In the genomic region with DNA sequence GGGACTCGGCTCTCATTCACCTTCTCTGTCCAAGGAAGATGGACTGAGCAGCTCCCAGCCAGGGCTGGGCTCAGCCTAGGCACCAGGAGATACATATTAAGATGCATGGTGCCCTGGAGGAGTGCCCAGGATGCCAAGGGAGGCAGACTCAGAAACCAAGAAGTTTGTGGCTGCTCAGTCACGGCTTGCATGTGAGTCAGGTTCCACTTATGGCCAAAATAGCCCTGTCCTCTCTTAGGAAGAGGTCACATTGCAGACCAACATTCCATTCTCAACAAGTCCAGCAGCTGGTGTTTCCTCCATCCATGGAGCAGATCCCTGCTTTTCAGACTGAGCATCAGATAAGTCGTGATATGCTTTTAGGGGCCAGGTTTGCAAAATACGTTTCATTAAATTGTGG, we compare ENCODE assay signal across 12 cellular contexts. TPM values are rescaled to one million over a fixed set of nuclear protein-coding genes. Genes with fewer than 3 reads are reported as not detected.
DNase-seq lines count a peak whose midpoint lies in the region; ATAC-seq and TF ChIP-seq lines count a peak whose summit lies in the region.
"Had no signal": no experiment of that assay in that cellular context is flagged by ENCODE, and none has a peak within 500 bp of the region (broad histone marks: within the 10 kb centered on the region; RNA-seq: fewer than 3 reads in every experiment).

No MANE protein-coding gene starts in this region.

- no peak for TF ChIP-seq POLR2A in breast epithelium (IDR thresholded peaks at IDR 0.05)
- TF ChIP-seq POLR2A in uterus (IDR thresholded peaks at IDR 0.05) = no peak

- H3K27me3 Mint-ChIP-seq in MCF 10A (ENCODE audit: insufficient read depth, unreplicated experiment) = no peaks in the 10 kb centered on the region

- peak overlapping the region; percentile 19 for H3K4me3 Mint-ChIP-seq in MCF 10A (ENCODE audit: unreplicated experiment)

- no peaks in the 10 kb centered on the region for H3K9me3 ChIP-seq in breast epithelium
- H3K9me3 ChIP-seq in heart right ventricle = no peaks in the 10 kb centered on the region
- no peaks in the 10 kb centered on the region for H3K9me3 ChIP-seq in uterus

- POLR2A ChIA-PET in MCF 10A (lab: Yijun Ruan, JAX) = interaction anchor here (0.6 to 12.0 kb wide), 19 partner anchors 9 to 553 kb away, joined by 3 to 192 read pairs (median 9); partner anchors contain the start of gene CDCP1

- intact Hi-C loops in MCF 10A (cut with micrococcal nuclease) = loop anchor here (5.0 kb wide), 2 partner anchors 58 to 237 kb away; no protein-coding TSS in a partner anchor
- intact Hi-C loops in breast epithelium (cut with DNase I; ENCODE audit: low total_unique reads) = no loop called here
- intact Hi-C loops in heart right ventricle (cut with DNase I) = no loop called here
- intact Hi-C loops in uterus (cut with DNase I; ENCODE audit: low total_unique reads) = no loop called here

- H3K36me3 ChIP-seq in breast epithelium (no peaks in the 10 kb centered on the region), heart right ventricle (no peaks in the 10 kb centered on the region), uterus (no peaks in the 10 kb centered on the region)

- H3K27me3 ChIP-seq in breast epithelium (no peaks in the 10 kb centered on the region), heart right ventricle (no peaks in the 10 kb centered on the region), uterus (no peaks in the 10 kb centered on the region)

- H3K4me3 ChIP-seq in breast epithelium (no peak overlapping the region), heart right ventricle (no peak overlapping the region), uterus (no peak overlapping the region)
- H3K4me3 ChIP-seq: SK-N-MC had no signal

- DNase-seq in MCF 10A (ENCODE audit: unreplicated experiment) (peak; percentile 89), breast epithelium (ENCODE audit: low spot score in 2 of 2) (no peak), amniotic epithelial cell (ENCODE audit: low read depth) (peak; percentile 65), heart right ventricle (no peak), uterus (peak; percentile 33 to 48)
- DNase-seq in activated CD4-positive, alpha-beta T cell treated with anti-CD3 and anti-CD28 coated beads, Interleukin-2, amount 50 U/mL, for 1 hour = no peak
- no peak for DNase-seq in stimulated activated naive CD4-positive, alpha-beta T cell (lab: John Stamatoyannopoulos, UW)
- DNase-seq: 8988T; NCI-H2029 treated with DMSO at 0.1 percent for 48 hours; stimulated activated CD4-positive, alpha-beta T cell treated with anti-CD3 and anti-CD28 coated beads, Interleukin-1b, Interleukin-23, amount 100 ng/mL, for 48 hours had no signal

- peak overlapping the region; percentile 80 for H3K27ac Mint-ChIP-seq in MCF 10A (ENCODE audit: low read depth, unreplicated experiment)

- H3K4me1 ChIP-seq in breast epithelium (no peaks in the 10 kb centered on the region), heart right ventricle (peaks cover 0 to 28% (median 5%) of the 10 kb centered on the region in 9 donors), uterus (peaks cover 5 to 15% of the 10 kb centered on the region in 2 donors)

- ATAC-seq in heart right ventricle (peak in 6 of 8 donors; percentile 34 to 62 (median 50)), HG02885 (IDR thresholded peaks at IDR 0.05; ENCODE audit: poor library complexity, unreplicated experiment) (no peak)

- peaks cover 10% of the 10 kb centered on the region for H3K36me3 Mint-ChIP-seq in MCF 10A (ENCODE audit: insufficient read depth, unreplicated experiment)

- 49 to 52% methylated on average over 4 of the region's 4 CpGs for WGBS in heart right ventricle, 2 donors

- peaks cover 64% of the 10 kb centered on the region for H3K4me1 Mint-ChIP-seq in MCF 10A (ENCODE audit: insufficient read depth, unreplicated experiment)

- TF ChIP-seq CTCF in MCF 10A (IDR thresholded peaks at IDR 0.05; ENCODE audit: unreplicated experiment) (no peak), breast epithelium (IDR thresholded peaks at IDR 0.05) (no peak), heart right ventricle (IDR thresholded peaks at IDR 0.05) (no peak), uterus (IDR thresholded peaks at IDR 0.05) (no peak)

- H3K27ac ChIP-seq in breast epithelium (no peak overlapping the region), heart right ventricle (peak overlapping the region in 3 of 10 donors; percentile 6 to 75 (median 19)), uterus (peak overlapping the region; percentile 82 to 87)
- H3K27ac ChIP-seq: SK-N-MC had no signal

- no peaks in the 10 kb centered on the region for H3K9me3 Mint-ChIP-seq in MCF 10A (ENCODE audit: unreplicated experiment)

- CTCF ChIA-PET in MCF 10A (lab: Yijun Ruan, JAX) = interaction anchor here (0.6 to 4.1 kb wide), 6 partner anchors 20 to 553 kb away, joined by 3 to 30 read pairs (median 4); partner anchors contain the start of gene CDCP1

- no TSS peak for BruUV-seq in MCF 10A (replicated peaks; lab: Mats Ljungman, UMichigan)

RNA-seq across cellular contexts. Expression of gene CDCP1, which starts 21.8 kb away (rescaled TPM):
- 180 and 208 TPM in 2 replicates for total RNA-seq in MCF 10A (2022)
- 10 to 100 TPM in 1 of 3 donors, 1 to 10 TPM in 2; 1.9 to 11.3 (median 8.5) TPM for total RNA-seq in breast epithelium
- 1 to 10 TPM in 1 of 10 donors, under 1 TPM in 9; 0.15 to 2.8 (median 0.23) TPM for total RNA-seq in heart right ventricle
- under 1 TPM; 0.37 to 0.52 TPM for polyA plus RNA-seq in heart right ventricle
- total RNA-seq in uterus = 10 to 100 TPM in 1 of 4 donors, 1 to 10 TPM in 3; 1.8 to 14.2 (median 4.0) TPM

Comparison
In these comparisons a context has a peak if more than half of its experiments do, and no peak if none do; other contexts are left out.
1. DNase-seq: peak in MCF 10A (single experiment), amniotic epithelial cell (single experiment) and uterus (2 of 2); none in breast epithelium (0 of 2), heart right ventricle (0 of 2), activated CD4-positive, alpha-beta T cell treated with anti-CD3 and anti-CD28 coated beads, Interleukin-2, amount 50 U/mL, for 1 hour (single experiment) and stimulated activated naive CD4-positive, alpha-beta T cell (0 of 6).
2. RNA of gene CDCP1, which starts 21.8 kb away (total RNA-seq): 180 to 208 TPM in MCF 10A; 1.9 to 11.3 TPM in breast epithelium, 1.8 to 14.2 TPM in uterus and 0.15 to 2.8 TPM in heart right ventricle; every median in the first group is over 10 times any median in the second.
3. H3K27ac ChIP-seq: peak in uterus (2 of 2); none in breast epithelium (0 of 2).